ENCODE assay signal across 28 cellular contexts in genomic region chr11:41225856-41226255, GRCh38.
"Had no signal": no experiment of that assay in that cellular context is flagged by ENCODE, and none has a peak within 500 bp of the region (broad histone marks: within the 10 kb centered on the region; RNA-seq: fewer than 3 reads in every experiment).

No MANE protein-coding gene starts in this region.

- ATAC-seq: natural killer cell; pancreas; psoas muscle; right cardiac atrium; right lobe of liver; stimulated activated effector memory CD8-positive, alpha-beta T cell treated with anti-CD3 and anti-CD28 coated beads, Interleukin-12 subunit alpha, Interleukin-12 subunit beta, amount 100 ng/mL, for 72 hours; stimulated activated naive B cell treated with anti-CD40 and anti-IgM and Interleukin-4, amounts not matched to agents 10 μg/mL and 1 μg/mL and 100 μg/mL, for 72 hours had no signal

- H3K4me1 Mint-ChIP-seq: natural killer cell; stimulated activated effector memory CD8-positive, alpha-beta T cell treated with anti-CD3 and anti-CD28 coated beads, Interleukin-12 subunit alpha, Interleukin-12 subunit beta, amount 100 ng/mL, for 72 hours; stimulated activated naive B cell treated with anti-CD40 and anti-IgM and Interleukin-4, amounts not matched to agents 10 μg/mL and 1 μg/mL and 100 μg/mL, for 72 hours had no signal

- H3K36me3 ChIP-seq: neutrophil, pancreas, right lobe of liver, sigmoid colon, stomach, thoracic aorta, thyroid gland, tibial nerve, upper lobe of left lung, vagina had no signal

- H3K27me3 ChIP-seq: neutrophil, pancreas, right lobe of liver, sigmoid colon, stomach, thyroid gland, tibial nerve, upper lobe of left lung, vagina had no signal

- H3K9me3 Mint-ChIP-seq: nephron had no signal

- H3K4me1 ChIP-seq: pancreas, psoas muscle, right lobe of liver, sigmoid colon, stomach, thyroid gland, tibial nerve, upper lobe of left lung, vagina had no signal

- H3K36me3 Mint-ChIP-seq: stimulated activated effector memory CD8-positive, alpha-beta T cell treated with anti-CD3 and anti-CD28 coated beads, Interleukin-12 subunit alpha, Interleukin-12 subunit beta, amount 100 ng/mL, for 72 hours; stimulated activated naive B cell treated with anti-CD40 and anti-IgM and Interleukin-4, amounts not matched to agents 10 μg/mL and 1 μg/mL and 100 μg/mL, for 72 hours had no signal

- DNase-seq: natural killer cell; nucleus accumbens; pancreas; posterior cingulate gyrus; psoas muscle; right cardiac atrium; right lobe of liver; sigmoid colon; small intestine; stimulated activated CD4-positive, alpha-beta T cell treated with anti-CD3 and anti-CD28 coated beads, Interleukin-15, amount 100 ng/mL, for 24 hours; stimulated activated CD4-positive, alpha-beta T cell treated with anti-CD3 and anti-CD28 coated beads, Interleukin-2, amount 100 ng/mL, for 24 hours; stimulated activated CD4-positive, alpha-beta T cell treated with anti-CD3 and anti-CD28 coated beads, Interleukin-2, amount 100 ng/mL, for 48 hours; stimulated activated CD4-positive, alpha-beta T cell treated with anti-CD3 and anti-CD28 coated beads, Interleukin-4, amount 100 ng/mL, for 24 hours; stimulated activated naive B cell treated with anti-CD40 and anti-IgM and Interleukin-4, amounts not matched to agents 10 μg/mL and 1 μg/mL and 100 μg/mL, for 72 hours; stimulated activated naive CD4-positive, alpha-beta T cell treated with Interleukin-2 at 50 U/mL for 16 hours; stomach; thyroid gland; trophoblast cell; upper lobe of left lung had no signal

- H3K9me3 ChIP-seq: neutrophil, pancreas, psoas muscle, right lobe of liver, sigmoid colon, stomach, thoracic aorta, thyroid gland, tibial nerve, upper lobe of left lung, vagina had no signal

- H3K4me3 Mint-ChIP-seq: natural killer cell; nephron; neural crest cell; stimulated activated effector memory CD8-positive, alpha-beta T cell treated with anti-CD3 and anti-CD28 coated beads, Interleukin-12 subunit alpha, Interleukin-12 subunit beta, amount 100 ng/mL, for 72 hours; stimulated activated naive B cell treated with anti-CD40 and anti-IgM and Interleukin-4, amounts not matched to agents 10 μg/mL and 1 μg/mL and 100 μg/mL, for 72 hours; stimulated activated naive CD8-positive, alpha-beta T cell treated with anti-CD3 and anti-CD28 coated beads, Interleukin-15, Interleukin-2, amounts not matched to agents 100 ng/mL and 50 ng/mL, for 24 hours had no signal

- H3K27ac ChIP-seq: neutrophil, pancreas, psoas muscle, right lobe of liver, sigmoid colon, stomach, thoracic aorta, thyroid gland, tibial nerve, upper lobe of left lung, vagina had no signal

- H3K27me3 Mint-ChIP-seq: progenitor cell of endocrine pancreas; stimulated activated naive B cell treated with anti-CD40 and anti-IgM and Interleukin-4, amounts not matched to agents 10 μg/mL and 1 μg/mL and 100 μg/mL, for 72 hours; stimulated activated naive CD8-positive, alpha-beta T cell treated with anti-CD3 and anti-CD28 coated beads, Interleukin-15, Interleukin-2, amounts not matched to agents 100 ng/mL and 50 ng/mL, for 24 hours had no signal

- H3K27ac Mint-ChIP-seq: natural killer cell; nephron; progenitor cell of endocrine pancreas; stimulated activated effector memory CD8-positive, alpha-beta T cell treated with anti-CD3 and anti-CD28 coated beads, Interleukin-12 subunit alpha, Interleukin-12 subunit beta, amount 100 ng/mL, for 72 hours; stimulated activated naive B cell treated with anti-CD40 and anti-IgM and Interleukin-4, amounts not matched to agents 10 μg/mL and 1 μg/mL and 100 μg/mL, for 72 hours; stimulated activated naive CD8-positive, alpha-beta T cell treated with anti-CD3 and anti-CD28 coated beads, Interleukin-15, Interleukin-2, amounts not matched to agents 100 ng/mL and 50 ng/mL, for 24 hours had no signal

- H3K4me3 ChIP-seq: pancreas, psoas muscle, right lobe of liver, sigmoid colon, stomach, thoracic aorta, thyroid gland, tibial nerve, upper lobe of left lung, vagina had no signal
